21 cellular contexts compared by ENCODE assay signal in the genomic region with DNA sequence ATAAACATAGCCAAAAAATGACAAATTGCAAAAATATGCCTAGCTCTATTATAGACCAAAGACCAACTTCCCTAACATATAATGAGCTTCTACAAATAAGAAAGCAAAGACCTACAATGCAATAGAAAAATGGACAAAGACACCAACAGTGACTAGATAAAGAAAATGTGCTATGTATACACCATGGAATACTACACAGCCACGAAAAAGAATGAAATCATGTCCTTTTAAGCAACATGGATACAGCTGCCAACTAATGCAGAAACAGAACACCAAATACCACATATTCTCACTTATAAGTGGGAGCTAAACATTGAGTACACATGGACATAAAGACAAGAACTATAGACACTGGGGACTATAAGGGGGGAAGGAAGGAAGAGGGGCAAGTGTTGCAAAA. TPM values are rescaled to one million over a fixed set of nuclear protein-coding genes. Genes with fewer than 3 reads are reported as not detected.
DNase-seq lines count a peak whose midpoint lies in the region; ATAC-seq, FAIRE-seq and TF ChIP-seq lines count a peak whose summit lies in the region.
"Had no signal": no experiment of that assay in that cellular context is flagged by ENCODE, and none has a peak within 500 bp of the region (broad histone marks: within the 10 kb centered on the region; RNA-seq: fewer than 3 reads in every experiment).

No MANE protein-coding gene starts in this region.

- peaks cover 5% of the 10 kb centered on the region for H3K9me3 Mint-ChIP-seq in activated CD8-positive, alpha-beta T cell treated with anti-CD3 and anti-CD28 coated beads, Interleukin-2, amount 10 ng/mL, durations not matched to agents 7 days and 5 days (ENCODE audit: insufficient read depth)
- peaks cover 3% of the 10 kb centered on the region for H3K9me3 Mint-ChIP-seq in activated CD8-positive, alpha-beta T cell treated with anti-CD3 and anti-CD28 coated beads for 36 hours
- peaks cover 8% of the 10 kb centered on the region for H3K9me3 Mint-ChIP-seq in chondrocyte (ENCODE audit: low read depth)
- peaks cover 0 to 2% (median 0%) of the 10 kb centered on the region in 6 donors for H3K9me3 Mint-ChIP-seq in immature natural killer cell
- H3K9me3 Mint-ChIP-seq: CD4-positive, alpha-beta T cell had no signal

- POLR2A ChIA-PET in activated CD8-positive, alpha-beta T cell treated with anti-CD3 and anti-CD28 coated beads, Interleukin-2, amount 10 ng/mL, durations not matched to agents 7 days and 5 days (lab: Charles Lee) = interaction anchor here (1.3 kb wide), 1 partner anchor 9 kb away, joined by 6 read pairs; no protein-coding TSS in a partner anchor
- POLR2A ChIA-PET in activated CD8-positive, alpha-beta T cell treated with anti-CD3 and anti-CD28 coated beads for 36 hours (lab: Charles Lee) = interaction anchor here (0.7 to 4.2 kb wide), 4 partner anchors 8 to 17 kb away, joined by 3 to 16 read pairs (median 3); a partner anchor contains a TSS

- no peaks in the 10 kb centered on the region for H3K27me3 Mint-ChIP-seq in activated CD8-positive, alpha-beta T cell treated with anti-CD3 and anti-CD28 coated beads, Interleukin-2, amount 10 ng/mL, durations not matched to agents 7 days and 5 days (ENCODE audit: low read depth)
- peaks cover 1% of the 10 kb centered on the region for H3K27me3 Mint-ChIP-seq in activated CD8-positive, alpha-beta T cell treated with anti-CD3 and anti-CD28 coated beads for 36 hours
- H3K27me3 Mint-ChIP-seq in chondrocyte (ENCODE audit: low read depth) (no peaks in the 10 kb centered on the region), immature natural killer cell (ENCODE audit: low read depth in 3 of 3) (peaks cover 2 to 6% (median 5%) of the 10 kb centered on the region in 3 donors)
- H3K27me3 Mint-ChIP-seq: CD4-positive, alpha-beta T cell had no signal

- peak; percentile 79 for FAIRE-seq in urothelium cell line (lab: Jason Lieb, UNC)
- FAIRE-seq: A549, D721Med, G401.6, GM12891 had no signal

- H3K4me3 Mint-ChIP-seq in activated CD8-positive, alpha-beta T cell treated with anti-CD3 and anti-CD28 coated beads, Interleukin-2, amount 10 ng/mL, durations not matched to agents 7 days and 5 days = no peak overlapping the region
- no peak overlapping the region for H3K4me3 Mint-ChIP-seq in activated CD8-positive, alpha-beta T cell treated with anti-CD3 and anti-CD28 coated beads for 36 hours
- H3K4me3 Mint-ChIP-seq in chondrocyte (ENCODE audit: unreplicated experiment) (no peak overlapping the region), immature natural killer cell (no peak overlapping the region)
- H3K4me3 Mint-ChIP-seq: CD4-positive, alpha-beta T cell had no signal

- H3K4me3 ChIP-seq in rectal smooth muscle tissue (ENCODE audit: low read length) (no peak overlapping the region), heart right ventricle (no peak overlapping the region)
- H3K4me3 ChIP-seq: A549 had no signal

- H3K27ac ChIP-seq in rectal smooth muscle tissue (ENCODE audit: low read depth, low read length) (peak overlapping the region; percentile 55), heart right ventricle (no peak overlapping the region)
- H3K27ac ChIP-seq: 22Rv1, A549, C4-2B, HL-60 had no signal

- H3K36me3 Mint-ChIP-seq in activated CD8-positive, alpha-beta T cell treated with anti-CD3 and anti-CD28 coated beads, Interleukin-2, amount 10 ng/mL, durations not matched to agents 7 days and 5 days (ENCODE audit: low read depth) = peaks cover 9% of the 10 kb centered on the region
- no peaks in the 10 kb centered on the region for H3K36me3 Mint-ChIP-seq in activated CD8-positive, alpha-beta T cell treated with anti-CD3 and anti-CD28 coated beads for 36 hours (ENCODE audit: low read depth)
- no peaks in the 10 kb centered on the region for H3K36me3 Mint-ChIP-seq in chondrocyte (ENCODE audit: low read depth)
- H3K36me3 Mint-ChIP-seq in immature natural killer cell = peaks cover 0 to 6% (median 0%) of the 10 kb centered on the region in 3 donors

- no peaks in the 10 kb centered on the region for H3K36me3 ChIP-seq in rectal smooth muscle tissue (ENCODE audit: control insufficient read depth, insufficient read depth, low read length)
- no peaks in the 10 kb centered on the region for H3K36me3 ChIP-seq in heart right ventricle

- H3K4me1 Mint-ChIP-seq in activated CD8-positive, alpha-beta T cell treated with anti-CD3 and anti-CD28 coated beads, Interleukin-2, amount 10 ng/mL, durations not matched to agents 7 days and 5 days (ENCODE audit: low read depth) = peaks cover 77% of the 10 kb centered on the region
- H3K4me1 Mint-ChIP-seq in activated CD8-positive, alpha-beta T cell treated with anti-CD3 and anti-CD28 coated beads for 36 hours (ENCODE audit: low read depth) = peaks cover 45% of the 10 kb centered on the region
- peaks cover 72% of the 10 kb centered on the region for H3K4me1 Mint-ChIP-seq in chondrocyte (ENCODE audit: low read depth)
- H3K4me1 Mint-ChIP-seq in immature natural killer cell = peaks cover 20 to 29% of the 10 kb centered on the region in 2 donors

- peak overlapping the region; percentile 6 for H3K27ac Mint-ChIP-seq in activated CD8-positive, alpha-beta T cell treated with anti-CD3 and anti-CD28 coated beads, Interleukin-2, amount 10 ng/mL, durations not matched to agents 7 days and 5 days
- no peak overlapping the region for H3K27ac Mint-ChIP-seq in activated CD8-positive, alpha-beta T cell treated with anti-CD3 and anti-CD28 coated beads for 36 hours
- H3K27ac Mint-ChIP-seq in chondrocyte (ENCODE audit: unreplicated experiment) (peak overlapping the region; percentile 25), immature natural killer cell (peak overlapping the region in 1 of 6 donors; percentile 76)
- H3K27ac Mint-ChIP-seq: CD4-positive, alpha-beta T cell had no signal

- H3K9me3 ChIP-seq in heart right ventricle = no peaks in the 10 kb centered on the region
- H3K9me3 ChIP-seq: A549, Caco-2 had no signal

- intact Hi-C loops in activated CD8-positive, alpha-beta T cell treated with anti-CD3 and anti-CD28 coated beads for 36 hours (cut with micrococcal nuclease) = no loop called here
- intact Hi-C loops in heart right ventricle (cut with DNase I) = loop anchor here in 3 of 10 donors (5.0 to 10.0 kb wide), 3 partner anchors 64 to 74 kb away; no protein-coding TSS in a partner anchor

- 85 to 86% methylated on average over 1 of the region's 1 CpG for WGBS in heart right ventricle, 2 donors

- H3K4me1 ChIP-seq in rectal smooth muscle tissue (ENCODE audit: control insufficient read depth, insufficient read depth, low read length) (peaks cover 22% of the 10 kb centered on the region), heart right ventricle (peaks cover 0 to 26% (median 5%) of the 10 kb centered on the region in 9 donors)
- H3K4me1 ChIP-seq: Caco-2 had no signal

- CTCF ChIA-PET in activated CD8-positive, alpha-beta T cell treated with anti-CD3 and anti-CD28 coated beads, Interleukin-2, amount 10 ng/mL, durations not matched to agents 7 days and 5 days (lab: Charles Lee) = interaction anchor here (1.0 to 3.8 kb wide), 5 partner anchors 8 to 76 kb away, joined by 3 to 28 read pairs (median 5); a partner anchor contains a TSS
- CTCF ChIA-PET in activated CD8-positive, alpha-beta T cell treated with anti-CD3 and anti-CD28 coated beads for 36 hours (lab: Charles Lee) = interaction anchor here (1.4 to 5.4 kb wide), 2 partner anchors 9 to 10 kb away, joined by 7 to 37 read pairs; a partner anchor contains a TSS

- H3K27me3 ChIP-seq in rectal smooth muscle tissue (ENCODE audit: control insufficient read depth, insufficient read depth, low read length) = no peaks in the 10 kb centered on the region
- no peaks in the 10 kb centered on the region for H3K27me3 ChIP-seq in heart right ventricle

- no peak for TF ChIP-seq CTCF in activated CD8-positive, alpha-beta T cell treated with anti-CD3 and anti-CD28 coated beads for 36 hours (IDR thresholded peaks at IDR 0.05)
- TF ChIP-seq CTCF in chondrocyte (IDR thresholded peaks at IDR 0.05) (no peak), heart right ventricle (IDR thresholded peaks at IDR 0.05) (no peak)

- no peak overlapping the region for H3K9ac ChIP-seq in rectal smooth muscle tissue (ENCODE audit: low read length)

- no peak for ATAC-seq in activated CD8-positive, alpha-beta T cell treated with anti-CD3 and anti-CD28 coated beads, Interleukin-2, amount 10 ng/mL, durations not matched to agents 7 days and 5 days
- no peak for ATAC-seq in activated CD8-positive, alpha-beta T cell treated with anti-CD3 and anti-CD28 coated beads for 36 hours
- ATAC-seq in GM21515 (IDR thresholded peaks at IDR 0.05; ENCODE audit: unreplicated experiment) = no peak
- no peak for ATAC-seq in heart right ventricle
- ATAC-seq: A549, HCT116 had no signal

- no peak for DNase-seq in activated CD8-positive, alpha-beta T cell treated with anti-CD3 and anti-CD28 coated beads, Interleukin-2, amount 10 ng/mL, durations not matched to agents 7 days and 5 days
- DNase-seq in activated CD8-positive, alpha-beta T cell treated with anti-CD3 and anti-CD28 coated beads for 36 hours = no peak
- DNase-seq in chondrocyte (ENCODE audit: low spot score) = no peak
- no peak for DNase-seq in urothelium cell line (ENCODE audit: low spot score)
- no peak for DNase-seq in immature natural killer cell
- no peak for DNase-seq in heart right ventricle
- DNase-seq: AML-193; Caco-2; CD4-positive, alpha-beta T cell; GOT3; H7 had no signal

RNA-seq across cellular contexts. Expression of a gene that starts 10.9 kb away (rescaled TPM):
- 10 to 100 TPM; 67.8 to 68.9 TPM for total RNA-seq in activated CD8-positive, alpha-beta T cell treated with anti-CD3 and anti-CD28 coated beads, Interleukin-2, amount 10 ng/mL, durations not matched to agents 7 days and 5 days
- total RNA-seq in activated CD8-positive, alpha-beta T cell treated with anti-CD3 and anti-CD28 coated beads for 36 hours = 10 to 100 TPM; 32.7 to 42.6 TPM
- total RNA-seq in chondrocyte = 54.3 to 69.5 TPM (median 62.4 TPM) in 3 replicates
- 10 to 100 TPM in 1 of 3 donors, 1 to 10 TPM in 2; 4.6 to 17.2 (median 4.6) TPM for polyA plus RNA-seq in immature natural killer cell
- 10 to 100 TPM; 27.4 to 66.6 (median 48.2) TPM for total RNA-seq in heart right ventricle
- 1 to 10 TPM; 4.5 to 7.9 TPM for polyA plus RNA-seq in heart right ventricle
